Comparison of ENCODE assay signal across 13 cellular contexts in the genomic region with DNA sequence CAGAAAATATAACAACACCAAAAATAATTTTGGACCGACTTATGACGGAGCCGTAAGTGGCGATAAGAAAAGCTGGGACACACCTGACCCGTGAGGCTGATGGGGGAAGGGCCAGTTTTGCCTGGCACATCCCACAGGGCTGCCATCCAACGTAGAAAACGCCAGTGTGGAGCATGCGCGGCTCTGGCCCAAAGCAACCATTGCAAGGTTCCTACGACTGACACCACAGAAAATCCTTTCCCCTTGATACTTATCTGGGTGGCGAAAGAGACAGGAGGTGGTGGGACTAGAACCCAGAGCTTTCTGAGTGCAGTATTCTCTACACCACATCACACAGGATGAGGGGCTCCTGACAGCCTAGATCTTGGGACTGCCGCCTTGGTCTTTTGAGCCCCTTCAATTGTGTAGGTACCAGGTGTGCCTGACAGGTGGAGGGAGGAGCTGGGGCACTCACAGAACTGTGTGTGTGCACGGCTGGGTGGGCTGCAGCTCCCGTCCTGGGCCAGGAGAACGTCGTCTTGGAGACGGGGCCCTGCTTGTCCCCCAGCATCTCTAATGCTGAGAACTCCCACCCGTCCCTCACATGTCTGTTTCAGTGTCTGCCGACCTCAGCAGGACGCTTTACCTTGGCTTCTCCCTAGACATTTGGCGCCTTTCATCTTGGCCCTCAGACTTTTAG. TPM values are rescaled to one million over a fixed set of nuclear protein-coding genes. Genes with fewer than 3 reads are reported as not detected.
DNase-seq lines count a peak whose midpoint lies in the region; ATAC-seq, FAIRE-seq and TF ChIP-seq lines count a peak whose summit lies in the region.
"Had no signal": no experiment of that assay in that cellular context is flagged by ENCODE, and none has a peak within 500 bp of the region (broad histone marks: within the 10 kb centered on the region; RNA-seq: fewer than 3 reads in every experiment).

No MANE protein-coding gene starts in this region.

- CTCF ChIA-PET in A549 (lab: Yijun Ruan, JAX) = interaction anchor here (1.0 to 11.5 kb wide), 3 partner anchors 14 to 283 kb away, joined by 3 to 324 read pairs (median 3); no protein-coding TSS in a partner anchor

- peak overlapping the region; percentile 46 for H3K4me2 ChIP-seq in A549

- TF ChIP-seq CTCF in A549 (IDR thresholded peaks at IDR 0.05) = no peak

- ATAC-seq in A549 (no peak; a peak in 1 of 6 replicates), GM18861 (IDR thresholded peaks at IDR 0.05; ENCODE audit: unreplicated experiment) (no peak)
- ATAC-seq: GM12878 had no signal

- FAIRE-seq in A549 (lab: Jason Lieb, UNC) = no peak
- FAIRE-seq: GM12878 had no signal

- TF ChIP-seq EP300 in A549 (IDR thresholded peaks at IDR 0.05) = no peak

- H3K4me1 ChIP-seq in A549 (peaks cover 17% of the 10 kb centered on the region), rectal smooth muscle tissue (ENCODE audit: control insufficient read depth, insufficient read depth, low read length) (peaks cover 56% of the 10 kb centered on the region)

- H3K9me3 ChIP-seq in A549 = no peaks in the 10 kb centered on the region

- DNase-seq in A549 (ENCODE audit: low read depth in 1 of 2, low spot score in 1 of 2) (no peak), islet precursor cell (peak; percentile 49), NCI-H2227 (lab: John Stamatoyannopoulos, UW; ENCODE audit: unreplicated experiment) (no peak), COLO668 (lab: John Stamatoyannopoulos, UW; ENCODE audit: unreplicated experiment) (no peak)
- no peak for DNase-seq in stimulated activated CD4-positive, alpha-beta T cell treated with anti-CD3 and anti-CD28 coated beads, Interleukin-2, amount 100 ng/mL, for 48 hours
- DNase-seq: activated T-cell treated with anti-CD3 and anti-CD28 coated beads, Interleukin-2, amount 50 U/mL, for 1 hour; DMS79; SIG-M5 had no signal

- H3K4me3 ChIP-seq in A549 (no peak overlapping the region), rectal smooth muscle tissue (ENCODE audit: low read length) (peak overlapping the region; percentile 29)
- H3K4me3 ChIP-seq: GM12878 had no signal

- no peak overlapping the region for H3K9ac ChIP-seq in rectal smooth muscle tissue (ENCODE audit: low read length)

- H3K27ac ChIP-seq in A549 (peak overlapping the region; percentile 37 to 47; a peak in 3 of 6 replicates), angular gyrus (ENCODE audit: low read depth, low read length) (peak overlapping the region; percentile 94), rectal smooth muscle tissue (ENCODE audit: low read depth, low read length) (peak overlapping the region; percentile 81)
- H3K27ac ChIP-seq: epithelial cell of prostate had no signal

- no peaks in the 10 kb centered on the region for H3K27me3 ChIP-seq in rectal smooth muscle tissue (ENCODE audit: control insufficient read depth, insufficient read depth, low read length)

- H3K36me3 ChIP-seq in rectal smooth muscle tissue (ENCODE audit: control insufficient read depth, insufficient read depth, low read length) = no peaks in the 10 kb centered on the region

- POLR2A ChIA-PET in A549 (lab: Yijun Ruan, JAX) = no interaction called here

- TF ChIP-seq POLR2A in A549 (IDR thresholded peaks at IDR 0.05; ENCODE audit: low read length) = no peak

- 89% methylated on average over 21 of the region's 21 CpGs for WGBS in A549 (ENCODE audit: missing lambda C conversion rate)

- no peak for TF ChIP-seq RAD21 in A549 (conservative IDR thresholded peaks at IDR 0.05 in 1 of 2, IDR thresholded peaks at IDR 0.05 in 1 of 2)

TF ChIP-seq in A549, 52 proteins besides CTCF, POLR2A, EP300 and RAD21:
- no peak for TF ChIP-seq TFCP2L1 (CRISPR knock-in tag; IDR thresholded peaks at IDR 0.05)
- TF ChIP-seq EHF (CRISPR knock-in tag; IDR thresholded peaks at IDR 0.05) = no peak
- TF ChIP-seq, protein P1, sequence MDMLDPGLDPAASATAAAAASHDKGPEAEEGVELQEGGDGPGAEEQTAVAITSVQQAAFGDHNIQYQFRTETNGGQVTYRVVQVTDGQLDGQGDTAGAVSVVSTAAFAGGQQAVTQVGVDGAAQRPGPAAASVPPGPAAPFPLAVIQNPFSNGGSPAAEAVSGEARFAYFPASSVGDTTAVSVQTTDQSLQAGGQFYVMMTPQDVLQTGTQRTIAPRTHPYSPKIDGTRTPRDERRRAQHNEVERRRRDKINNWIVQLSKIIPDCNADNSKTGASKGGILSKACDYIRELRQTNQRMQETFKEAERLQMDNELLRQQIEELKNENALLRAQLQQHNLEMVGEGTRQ (IDR thresholded peaks at IDR 0.05) = no peak
- TF ChIP-seq, protein P2, sequence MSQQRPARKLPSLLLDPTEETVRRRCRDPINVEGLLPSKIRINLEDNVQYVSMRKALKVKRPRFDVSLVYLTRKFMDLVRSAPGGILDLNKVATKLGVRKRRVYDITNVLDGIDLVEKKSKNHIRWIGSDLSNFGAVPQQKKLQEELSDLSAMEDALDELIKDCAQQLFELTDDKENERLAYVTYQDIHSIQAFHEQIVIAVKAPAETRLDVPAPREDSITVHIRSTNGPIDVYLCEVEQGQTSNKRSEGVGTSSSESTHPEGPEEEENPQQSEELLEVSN (IDR thresholded peaks at IDR 0.05; ENCODE audit: borderline replicate concordance, low read depth) = no peak

RNA-seq across cellular contexts. Expression of a gene that starts 17.4 kb away (rescaled TPM):
- polyA plus RNA-seq in A549 (2011; rRNA removed) (not detected in 2 replicates), A549 (2017; fragmentation: RNase III; extraction: RNeasy Plus Mini Kit Qiagen cat#74134 plus additional on column Dnase treatment) (not detected in 3 replicates)
- polyA plus RNA-seq in A549 (2012; cell fraction: cytosol; rRNA removed) = not detected in 2 replicates
- polyA plus RNA-seq in A549 (2012; cell fraction: nucleus; rRNA removed) = 0.05 TPM in 1 of 2 replicates, not detected in the other
- polyA minus RNA-seq in A549 (2011; rRNA and poly(A)+ RNA removed) = not detected in 2 replicates

Comparison
In these comparisons a context has a peak if more than half of its experiments do, and no peak if none do; other contexts are left out.
1. H3K27ac ChIP-seq: peak in every context shown above with its lines; median percentile 94 in angular gyrus; 81 in rectal smooth muscle tissue; 42 in A549.